In genomic region chr17:68101992-68102758, GRCh38 we compare ENCODE assay signal across 8 cellular contexts.
DNase-seq lines count a peak whose midpoint lies in the region; ATAC-seq lines count a peak whose summit lies in the region.

No MANE protein-coding gene starts in this region.

- in situ Hi-C loops in T47D (cut with HindIII; ENCODE audit: low pct_unique_long_range_greater_than_20kb, low sequenced_read_pairs), result no loop called here

- H3K4me3 Mint-ChIP-seq in stimulated activated memory B cell treated with anti-CD40 and anti-IgM and Interleukin-4, amounts not matched to agents 10 μg/mL and 1 μg/mL and 100 μg/mL, for 72 hours, result peak overlapping the region; percentile 95

- ATAC-seq in left colon (peak; percentile 64), GM18858 (IDR thresholded peaks at IDR 0.05; ENCODE audit: unreplicated experiment) (no peak)
- ATAC-seq in stimulated activated memory B cell treated with anti-CD40 and anti-IgM and Interleukin-4, amounts not matched to agents 10 μg/mL and 1 μg/mL and 100 μg/mL, for 72 hours, result peak; percentile 32

- intact Hi-C loops in left colon (cut with DNase I, micrococcal nuclease), result no loop called here

- H3K27ac Mint-ChIP-seq in stimulated activated memory B cell treated with anti-CD40 and anti-IgM and Interleukin-4, amounts not matched to agents 10 μg/mL and 1 μg/mL and 100 μg/mL, for 72 hours, result peak overlapping the region; percentile 88

- peaks cover 5% of the 10 kb centered on the region for H3K36me3 Mint-ChIP-seq in stimulated activated memory B cell treated with anti-CD40 and anti-IgM and Interleukin-4, amounts not matched to agents 10 μg/mL and 1 μg/mL and 100 μg/mL, for 72 hours

- H3K9me3 Mint-ChIP-seq in stimulated activated memory B cell treated with anti-CD40 and anti-IgM and Interleukin-4, amounts not matched to agents 10 μg/mL and 1 μg/mL and 100 μg/mL, for 72 hours, result no peaks in the 10 kb centered on the region

- peaks cover 48% of the 10 kb centered on the region for H3K4me1 Mint-ChIP-seq in stimulated activated memory B cell treated with anti-CD40 and anti-IgM and Interleukin-4, amounts not matched to agents 10 μg/mL and 1 μg/mL and 100 μg/mL, for 72 hours

- DNase-seq in NCI-H146 (lab: John Stamatoyannopoulos, UW) (peak; percentile 44), NCI-H146 treated with DMSO at 0.1 percent for 48 hours (lab: John Stamatoyannopoulos, UW; ENCODE audit: unreplicated experiment) (no peak), RKO (ENCODE audit: low spot score) (peak; percentile 21), T47D (ENCODE audit: low read depth in 1 of 2, low spot score in 1 of 2) (peak; percentile 35 to 45), left colon (peak; percentile 46 to 57), HPDE6-E6E7 (ENCODE audit: extremely low spot score) (no peak)

- H3K27me3 Mint-ChIP-seq in stimulated activated memory B cell treated with anti-CD40 and anti-IgM and Interleukin-4, amounts not matched to agents 10 μg/mL and 1 μg/mL and 100 μg/mL, for 72 hours, result no peaks in the 10 kb centered on the region

Comparison
In these comparisons a context has a peak if more than half of its experiments do, and no peak if none do; other contexts are left out.
1. DNase-seq: peak in NCI-H146 (single experiment), RKO (single experiment), T47D (2 of 2) and left colon (2 of 2); none in NCI-H146 treated with DMSO at 0.1 percent for 48 hours (single experiment) and HPDE6-E6E7 (single experiment).